16 cellular contexts compared by ENCODE assay signal in genomic region chr5:122780296-122780695, GRCh38. TPM values are rescaled to one million over a fixed set of nuclear protein-coding genes. Genes with fewer than 3 reads are reported as not detected.
A peak's percentile ranks its signal among the peaks of the same experiment; 100 is the strongest.
DNase-seq lines count a peak whose midpoint lies in the region; ATAC-seq and TF ChIP-seq lines count a peak whose summit lies in the region.
"Had no signal": no experiment of that assay in that cellular context is flagged by ENCODE, and none has a peak within 500 bp of the region (broad histone marks: within the 10 kb centered on the region; RNA-seq: fewer than 3 reads in every experiment).

No MANE protein-coding gene starts in this region.

- H3K9me3 Mint-ChIP-seq in activated T-cell treated with anti-CD3 and anti-CD28 coated beads, Interleukin-2, amount 50 U/mL, for 72 hours: peaks cover 2 to 6% of the 10 kb centered on the region in 2 donors
- no peaks in the 10 kb centered on the region for H3K9me3 Mint-ChIP-seq in activated B cell treated with CpG ODN at 0.5 μM for 24 hours

- no peak overlapping the region for H3K4me3 Mint-ChIP-seq in activated T-cell treated with anti-CD3 and anti-CD28 coated beads, Interleukin-2, amount 50 U/mL, for 72 hours
- peak overlapping the region; percentile 64 for H3K4me3 Mint-ChIP-seq in activated B cell treated with CpG ODN at 0.5 μM for 24 hours

- H3K36me3 Mint-ChIP-seq in activated T-cell treated with anti-CD3 and anti-CD28 coated beads, Interleukin-2, amount 50 U/mL, for 72 hours (ENCODE audit: insufficient read depth in 2 of 2): peaks cover 5 to 14% of the 10 kb centered on the region in 2 donors
- peaks cover 46% of the 10 kb centered on the region for H3K36me3 Mint-ChIP-seq in activated B cell treated with CpG ODN at 0.5 μM for 24 hours (ENCODE audit: low read depth)

- POLR2A ChIA-PET in activated B cell treated with CpG ODN at 0.5 μM for 24 hours (lab: Charles Lee): interaction anchor here (1.0 to 1.5 kb wide), 2 partner anchors 21 to 78 kb away, joined by 5 to 7 read pairs; no protein-coding TSS in a partner anchor

- H3K4me3 ChIP-seq in breast epithelium: no peak overlapping the region
- H3K4me3 ChIP-seq: PC-9, SJCRH30 had no signal

- H3K9me3 ChIP-seq in breast epithelium: peaks cover 0 to 3% of the 10 kb centered on the region in 2 donors

- H3K36me3 ChIP-seq in breast epithelium: no peaks in the 10 kb centered on the region
- H3K36me3 ChIP-seq: SJCRH30 had no signal

- intact Hi-C loops in activated B cell treated with CpG ODN at 0.5 μM for 24 hours (cut with micrococcal nuclease): loop anchor here (1.0 to 10.0 kb wide), 3 partner anchors 8 to 735 kb away; partner anchors contain the start of gene CSNK1G3
- intact Hi-C loops in breast epithelium (cut with DNase I; ENCODE audit: low total_unique reads): no loop called here

- peaks cover 36% of the 10 kb centered on the region for H3K4me1 Mint-ChIP-seq in activated T-cell treated with anti-CD3 and anti-CD28 coated beads, Interleukin-2, amount 50 U/mL, for 72 hours (ENCODE audit: low read depth)
- peaks cover 72% of the 10 kb centered on the region for H3K4me1 Mint-ChIP-seq in activated B cell treated with CpG ODN at 0.5 μM for 24 hours

- no peak overlapping the region for H3K27ac ChIP-seq in breast epithelium
- H3K27ac ChIP-seq: BLaER1 treated with 17β-estradiol and CSF1 and Interleukin-3, amounts not matched to agents 10 nM and 100 nM; PC-9; SJCRH30 had no signal

- no peak for TF ChIP-seq POLR2A in breast epithelium (IDR thresholded peaks at IDR 0.05)

- CTCF ChIA-PET in activated B cell treated with CpG ODN at 0.5 μM for 24 hours (lab: Charles Lee): interaction anchor here (4.9 kb wide), 1 partner anchor 76 kb away, joined by 19 read pairs; no protein-coding TSS in a partner anchor

- peak overlapping the region; percentile 50 for H3K27ac Mint-ChIP-seq in activated T-cell treated with anti-CD3 and anti-CD28 coated beads, Interleukin-2, amount 50 U/mL, for 72 hours
- peak overlapping the region; percentile 85 for H3K27ac Mint-ChIP-seq in activated B cell treated with CpG ODN at 0.5 μM for 24 hours

- H3K27me3 ChIP-seq in breast epithelium: no peaks in the 10 kb centered on the region
- H3K27me3 ChIP-seq: BLaER1 treated with 17β-estradiol and CSF1 and Interleukin-3, amounts not matched to agents 10 nM and 100 nM; SJCRH30 had no signal

- DNase-seq in activated T-cell treated with anti-CD3 and anti-CD28 coated beads, Interleukin-2, amount 50 U/mL, for 72 hours: no peak
- DNase-seq in activated T-cell treated with anti-CD3 and anti-CD28 coated beads, Interleukin-2, amount 50 U/mL, for 48 hours: no peak
- DNase-seq in activated B cell treated with CpG ODN at 0.5 μM for 24 hours (no peak), NCI-H1930 (lab: John Stamatoyannopoulos, UW) (no peak), breast epithelium (ENCODE audit: low spot score in 2 of 2) (no peak)
- DNase-seq: GF-D8, IMR-90, NCI-H1436, NCI-H2081, NCI-H748 treated with DMSO at 0.1 percent for 48 hours, PC-9, SJCRH30 had no signal

- no peak for ATAC-seq in activated T-cell treated with anti-CD3 and anti-CD28 coated beads, Interleukin-2, amount 50 U/mL, for 72 hours (replicated peaks in 1 of 2)
- ATAC-seq in HG02852 (IDR thresholded peaks at IDR 0.05; ENCODE audit: unreplicated experiment) (peak; percentile 44), activated B cell treated with CpG ODN at 0.5 μM for 24 hours (ENCODE audit: low read depth) (peak; percentile 19), HG02884 (IDR thresholded peaks at IDR 0.05; ENCODE audit: unreplicated experiment) (no peak), SK-N-SH treated with all-trans-retinoic acid at 6 μM for 48 hours (no peak)

- H3K4me1 ChIP-seq in breast epithelium: no peaks in the 10 kb centered on the region
- H3K4me1 ChIP-seq: SJCRH30 had no signal

- H3K27me3 Mint-ChIP-seq in activated T-cell treated with anti-CD3 and anti-CD28 coated beads, Interleukin-2, amount 50 U/mL, for 72 hours (ENCODE audit: low read depth): no peaks in the 10 kb centered on the region
- no peaks in the 10 kb centered on the region for H3K27me3 Mint-ChIP-seq in activated B cell treated with CpG ODN at 0.5 μM for 24 hours

- TF ChIP-seq CTCF in activated B cell treated with CpG ODN at 0.5 μM for 24 hours (IDR thresholded peaks at IDR 0.05) (no peak), breast epithelium (IDR thresholded peaks at IDR 0.05) (no peak)

TF ChIP-seq in SK-N-SH treated with all-trans-retinoic acid at 6 μM for 48 hours, 23 proteins besides CTCF, POLR2A, EP300 and RAD21 (continues in another document):
- no peak for TF ChIP-seq ZNF565 (CRISPR knock-in tag; conservative IDR thresholded peaks at IDR 0.05; ENCODE audit: low read depth)
- no peak for TF ChIP-seq CREB5 (CRISPR knock-in tag; IDR thresholded peaks at IDR 0.05; ENCODE audit: low read depth)
- no peak for TF ChIP-seq OSR1 (CRISPR knock-in tag; IDR thresholded peaks at IDR 0.05)
- TF ChIP-seq RARB (CRISPR knock-in tag; IDR thresholded peaks at IDR 0.05): no peak
- TF ChIP-seq ZC3H10 (CRISPR knock-in tag; IDR thresholded peaks at IDR 0.05): no peak
- no peak for TF ChIP-seq ZFP3 (CRISPR knock-in tag; IDR thresholded peaks at IDR 0.05)
- no peak for TF ChIP-seq CSRNP3 (CRISPR knock-in tag; IDR thresholded peaks at IDR 0.05)
- TF ChIP-seq PATZ1 (CRISPR knock-in tag; IDR thresholded peaks at IDR 0.05; ENCODE audit: borderline replicate concordance): no peak
- TF ChIP-seq POU6F1 (CRISPR knock-in tag; IDR thresholded peaks at IDR 0.05; ENCODE audit: borderline replicate concordance, low read depth): no peak
- TF ChIP-seq ARNTL (CRISPR knock-in tag; IDR thresholded peaks at IDR 0.05; ENCODE audit: borderline replicate concordance, low read depth): no peak

RNA-seq across cellular contexts. Expression of gene SNX2, which starts 5.4 kb away (rescaled TPM):
- total RNA-seq in activated T-cell treated with anti-CD3 and anti-CD28 coated beads, Interleukin-2, amount 50 U/mL, for 72 hours: 10 to 100 TPM; 38.2 to 40.8 TPM
- total RNA-seq in activated B cell treated with CpG ODN at 0.5 μM for 24 hours: 145 and 146 TPM in 2 replicates
- 100 to 1,000 TPM in 1 of 3 donors, 10 to 100 TPM in 2; 75.7 to 102 (median 79.8) TPM for total RNA-seq in breast epithelium

Comparison
In these comparisons a context has a peak if more than half of its experiments do, and no peak if none do; other contexts are left out.
1. ATAC-seq: peak in HG02852 (single experiment) and activated B cell treated with CpG ODN at 0.5 μM for 24 hours (single experiment); none in activated T-cell treated with anti-CD3 and anti-CD28 coated beads, Interleukin-2, amount 50 U/mL, for 72 hours (0 of 2), HG02884 (single experiment) and SK-N-SH treated with all-trans-retinoic acid at 6 μM for 48 hours (single experiment).